In genomic region chr19:3097442-3097871, GRCh38 we compare ENCODE assay signal across 14 cellular contexts. TPM values are rescaled to one million over a fixed set of nuclear protein-coding genes. Genes with fewer than 3 reads are reported as not detected.
DNase-seq lines count a peak whose midpoint lies in the region; ATAC-seq, FAIRE-seq and TF ChIP-seq lines count a peak whose summit lies in the region.
"Had no signal": no experiment of that assay in that cellular context is flagged by ENCODE, and none has a peak within 500 bp of the region (broad histone marks: within the 10 kb centered on the region; RNA-seq: fewer than 3 reads in every experiment).

No MANE protein-coding gene starts in this region.

- H3K9me3 ChIP-seq in DND-41 (ENCODE audit: insufficient read depth, low read length, severe bottlenecking) (no peaks in the 10 kb centered on the region), colonic mucosa (no peaks in the 10 kb centered on the region), lower lobe of right lung (no peaks in the 10 kb centered on the region), small intestine (ENCODE audit: control insufficient read depth, low read depth) (no peaks in the 10 kb centered on the region)

- peak overlapping the region; percentile 97 for H3K4me2 ChIP-seq in DND-41 (ENCODE audit: insufficient read depth, low read length)

- H3K9ac ChIP-seq in DND-41 (ENCODE audit: low read depth, low read length) (peak overlapping the region; percentile 83; the same call in 1 of the 2 replicates), colonic mucosa (ENCODE audit: low read depth in 2 of 2, low read length in 2 of 2) (peak overlapping the region; percentile 96 to 99)

- H3K36me3 ChIP-seq in DND-41 (ENCODE audit: insufficient read depth, low read length) (no peaks in the 10 kb centered on the region; the same call in 1 of the 2 replicates), colonic mucosa (no peaks in the 10 kb centered on the region), lower lobe of right lung (no peaks in the 10 kb centered on the region), small intestine (ENCODE audit: control insufficient read depth in 2 of 2, insufficient read depth in 2 of 2, low read length in 2 of 2) (no peaks in the 10 kb centered on the region)

- DNase-seq in DND-41 (no peak), colonic mucosa (peak; percentile 58), lower lobe of right lung (no peak), small intestine (peak; percentile 76), GF-D8 (lab: John Stamatoyannopoulos, UW) (no peak), HPDE6-E6E7 (ENCODE audit: extremely low spot score) (no peak), NCI-H128 (lab: John Stamatoyannopoulos, UW; ENCODE audit: unreplicated experiment) (no peak)
- DNase-seq: activated CD8-positive, alpha-beta T cell treated with anti-CD3 and anti-CD28 coated beads for 36 hours; CD4-positive, CD25-positive, alpha-beta regulatory T cell; NCI-H1417; NCI-H82 had no signal

- H3K4me3 ChIP-seq in DND-41 (ENCODE audit: low read depth in 1 of 2, low read length in 2 of 2) = no peak overlapping the region
- H3K4me3 ChIP-seq in colonic mucosa = peak overlapping the region; percentile 96
- H3K4me3 ChIP-seq in lower lobe of right lung = peak overlapping the region; percentile 94
- H3K4me3 ChIP-seq in small intestine (ENCODE audit: low read depth in 1 of 2, low read length in 2 of 2) = peak overlapping the region; percentile 36 to 98

- intact Hi-C loops in colonic mucosa (cut with DNase I) = no loop called here
- intact Hi-C loops in lower lobe of right lung (cut with DNase I) = no loop called here

- H3K79me2 ChIP-seq in DND-41 (ENCODE audit: insufficient read depth, low read length) = peaks cover 80% of the 10 kb centered on the region

- H3K4me1 ChIP-seq in DND-41 (ENCODE audit: insufficient read depth, low read length) (peaks cover 54% of the 10 kb centered on the region), colonic mucosa (peaks cover 34% of the 10 kb centered on the region), lower lobe of right lung (peaks cover 77% of the 10 kb centered on the region), small intestine (ENCODE audit: control insufficient read depth in 2 of 2, insufficient read depth in 1 of 2, low read depth in 1 of 2, low read length in 1 of 2) (peaks cover 0 to 6% of the 10 kb centered on the region in 2 donors)

- no peak overlapping the region for H2AFZ ChIP-seq in DND-41 (ENCODE audit: low read depth, low read length)

- WGBS in small intestine, 3 donors = 10 to 59% (median 17%) methylated on average over 17 to 24 of the region's 24 CpGs

- no peak for ATAC-seq in DND-41 (ENCODE audit: insufficient read depth, low read depth)
- no peak for ATAC-seq in lower lobe of right lung
- ATAC-seq in HG02870 (IDR thresholded peaks at IDR 0.05; ENCODE audit: unreplicated experiment) = no peak
- ATAC-seq: activated CD8-positive, alpha-beta T cell treated with anti-CD3 and anti-CD28 coated beads for 36 hours; activated naive CD4-positive, alpha-beta T cell treated with anti-CD3 and anti-CD28 coated beads, Interleukin-2, amount 50 U/mL, for 72 hours had no signal

- TF ChIP-seq CTCF in DND-41 (IDR thresholded peaks at IDR 0.05; ENCODE audit: borderline replicate concordance, extremely low read depth, low read length, poor library complexity, severe bottlenecking) (no peak), colonic mucosa (IDR thresholded peaks at IDR 0.05) (no peak), lower lobe of right lung (IDR thresholded peaks at IDR 0.05) (no peak)

- H3K27me3 ChIP-seq in DND-41 (ENCODE audit: insufficient read depth, low read length, poor library complexity) (peaks cover 4% of the 10 kb centered on the region), colonic mucosa (no peaks in the 10 kb centered on the region), lower lobe of right lung (ENCODE audit: low read depth) (no peaks in the 10 kb centered on the region), small intestine (ENCODE audit: control insufficient read depth in 2 of 2, insufficient read depth in 2 of 2, low read length in 2 of 2) (no peaks in the 10 kb centered on the region)

- FAIRE-seq in small intestine (lab: Jason Lieb, UNC) = no peak
- FAIRE-seq: endometrium had no signal

- H3K27ac ChIP-seq in DND-41 (ENCODE audit: low read length) (no peak overlapping the region), colonic mucosa (peak overlapping the region; percentile 74), lower lobe of right lung (peak overlapping the region; percentile 87), small intestine (ENCODE audit: low read depth in 1 of 2, low read length in 1 of 2) (peak overlapping the region; percentile 91 to 94)

- peaks cover 73% of the 10 kb centered on the region for H4K20me1 ChIP-seq in DND-41 (ENCODE audit: insufficient read depth, low read length)

RNA-seq across cellular contexts. Expression of gene GNA11, which starts 3.3 kb away (rescaled TPM):
- 100 to 1,000 TPM; 197 to 215 TPM for total RNA-seq in colonic mucosa
- total RNA-seq in lower lobe of right lung = 60.6 TPM
- 100 to 1,000 TPM; 173 to 216 (median 190) TPM for polyA plus RNA-seq in small intestine

RNA-seq across cellular contexts. Expression of gene TLE5, which starts 35.2 kb away (rescaled TPM):
- total RNA-seq in colonic mucosa (100 to 1,000 TPM; 407 to 409 TPM), lower lobe of right lung (413 TPM)
- polyA plus RNA-seq in small intestine = 100 to 1,000 TPM; 332 to 488 (median 370) TPM

RNA-seq across cellular contexts. Expression of gene GNA15, which starts 38.4 kb away (rescaled TPM):
- total RNA-seq in colonic mucosa = 1 to 10 TPM; 1.6 to 6.6 TPM
- 24.2 TPM for total RNA-seq in lower lobe of right lung
- polyA plus RNA-seq in small intestine = 1 to 10 TPM in 2 of 3 donors, under 1 TPM in 1; 0.67 to 2.1 (median 1.4) TPM

Comparison
In these comparisons a context has a peak if more than half of its experiments do, and no peak if none do; other contexts are left out.
1. DNase-seq: peak in colonic mucosa (single experiment) and small intestine (single experiment); none in DND-41 (single experiment), lower lobe of right lung (single experiment), GF-D8 (single experiment), HPDE6-E6E7 (single experiment) and NCI-H128 (single experiment).
2. H3K4me3 ChIP-seq: peak in colonic mucosa (single experiment), lower lobe of right lung (single experiment) and small intestine (2 of 2); none in DND-41 (0 of 2).